Comparison of ENCODE assay signal across 14 cellular contexts in genomic region chr6:16473908-16474791, GRCh38.
DNase-seq lines count a peak whose midpoint lies in the region; ATAC-seq and TF ChIP-seq lines count a peak whose summit lies in the region.
"Had no signal": no experiment of that assay in that cellular context is flagged by ENCODE, and none has a peak within 500 bp of the region (broad histone marks: within the 10 kb centered on the region; RNA-seq: fewer than 3 reads in every experiment).

No MANE protein-coding gene starts in this region.

- TF ChIP-seq CTCF in GM12864 (IDR thresholded peaks at IDR 0.05; ENCODE audit: low read depth, low read length, missing control alignments), result no peak
- TF ChIP-seq CTCF in breast epithelium (IDR thresholded peaks at IDR 0.05), result no peak

- intact Hi-C loops in breast epithelium (cut with DNase I; ENCODE audit: low total_unique reads), result no loop called here
- intact Hi-C loops in sciatic nerve (cut with DNase I), result no loop called here

- H3K27me3 ChIP-seq in CD4-positive, CD25-positive, alpha-beta regulatory T cell (ENCODE audit: control insufficient read depth, insufficient read depth, low read length), result no peaks in the 10 kb centered on the region
- no peaks in the 10 kb centered on the region for H3K27me3 ChIP-seq in breast epithelium
- H3K27me3 ChIP-seq: cardiac muscle cell, MG63 had no signal

- peak overlapping the region; percentile 88 to 96 (median 91) for H3K27ac Mint-ChIP-seq in CD4-positive, CD25-positive, alpha-beta regulatory T cell
- peak overlapping the region; percentile 94 for H3K27ac Mint-ChIP-seq in T-helper 1 cell treated with Interleukin-12 subunit alpha and Interleukin-12 subunit beta and Interleukin-4 antibody, amounts not matched to agents 30 μg/mL and 1 μg/mL, for 36 hours

- peaks cover 76% of the 10 kb centered on the region for H3K4me1 ChIP-seq in CD4-positive, CD25-positive, alpha-beta regulatory T cell (ENCODE audit: control insufficient read depth, insufficient read depth, low read length, poor library complexity, severe bottlenecking)
- H3K4me1 ChIP-seq in breast epithelium, result no peaks in the 10 kb centered on the region
- H3K4me1 ChIP-seq: HAP-1 had no signal

- H3K9me3 Mint-ChIP-seq in CD4-positive, CD25-positive, alpha-beta regulatory T cell, result no peaks in the 10 kb centered on the region
- peaks cover 4% of the 10 kb centered on the region for H3K9me3 Mint-ChIP-seq in T-helper 1 cell treated with Interleukin-12 subunit alpha and Interleukin-12 subunit beta and Interleukin-4 antibody, amounts not matched to agents 30 μg/mL and 1 μg/mL, for 36 hours

- H3K4me1 Mint-ChIP-seq in CD4-positive, CD25-positive, alpha-beta regulatory T cell, result peaks cover 41 to 94% (median 66%) of the 10 kb centered on the region in 4 donors
- H3K4me1 Mint-ChIP-seq in T-helper 1 cell treated with Interleukin-12 subunit alpha and Interleukin-12 subunit beta and Interleukin-4 antibody, amounts not matched to agents 30 μg/mL and 1 μg/mL, for 36 hours (ENCODE audit: low read depth), result peaks cover 63% of the 10 kb centered on the region

- TF ChIP-seq POLR2A in breast epithelium (IDR thresholded peaks at IDR 0.05), result no peak

- peak; percentile 5 to 15 for ATAC-seq in CD4-positive, CD25-positive, alpha-beta regulatory T cell (ENCODE audit: low read depth in 2 of 2)
- no peak for ATAC-seq in sciatic nerve

- H3K27me3 Mint-ChIP-seq in CD4-positive, CD25-positive, alpha-beta regulatory T cell, result no peaks in the 10 kb centered on the region
- no peaks in the 10 kb centered on the region for H3K27me3 Mint-ChIP-seq in T-helper 1 cell treated with Interleukin-12 subunit alpha and Interleukin-12 subunit beta and Interleukin-4 antibody, amounts not matched to agents 30 μg/mL and 1 μg/mL, for 36 hours (ENCODE audit: low read depth)

- H3K4me3 Mint-ChIP-seq in CD4-positive, CD25-positive, alpha-beta regulatory T cell, result peak overlapping the region; percentile 51 to 73 (median 58)
- peak overlapping the region; percentile 35 for H3K4me3 Mint-ChIP-seq in T-helper 1 cell treated with Interleukin-12 subunit alpha and Interleukin-12 subunit beta and Interleukin-4 antibody, amounts not matched to agents 30 μg/mL and 1 μg/mL, for 36 hours

- peak in 2 of 3 donors; percentile 46 to 79 for DNase-seq in CD4-positive, CD25-positive, alpha-beta regulatory T cell
- DNase-seq in GM12864 (ENCODE audit: low read depth), result no peak
- peak; percentile 32 for DNase-seq in central memory CD4-positive, alpha-beta T cell
- DNase-seq in breast epithelium (ENCODE audit: low spot score in 2 of 2), result no peak
- no peak for DNase-seq in dedifferentiated amniotic fluid mesenchymal stem cell (ENCODE audit: extremely low spot score)
- no peak for DNase-seq in sciatic nerve (ENCODE audit: low spot score)
- DNase-seq in NCI-H82 (lab: John Stamatoyannopoulos, UW), result no peak
- DNase-seq: head of caudate nucleus, MG63, NCI-H2081, NCI-H748 treated with DMSO at 0.1 percent for 48 hours had no signal

- H3K27ac ChIP-seq in CD4-positive, CD25-positive, alpha-beta regulatory T cell (ENCODE audit: insufficient read depth, low read length, poor library complexity, severe bottlenecking), result peak overlapping the region; percentile 90
- no peak overlapping the region for H3K27ac ChIP-seq in breast epithelium

- peaks cover 11% of the 10 kb centered on the region for H3K36me3 Mint-ChIP-seq in CD4-positive, CD25-positive, alpha-beta regulatory T cell
- peaks cover 40% of the 10 kb centered on the region for H3K36me3 Mint-ChIP-seq in T-helper 1 cell treated with Interleukin-12 subunit alpha and Interleukin-12 subunit beta and Interleukin-4 antibody, amounts not matched to agents 30 μg/mL and 1 μg/mL, for 36 hours (ENCODE audit: low read depth)

- no peaks in the 10 kb centered on the region for H3K36me3 ChIP-seq in CD4-positive, CD25-positive, alpha-beta regulatory T cell (ENCODE audit: control insufficient read depth, insufficient read depth, low read length)
- no peaks in the 10 kb centered on the region for H3K36me3 ChIP-seq in breast epithelium
- H3K36me3 ChIP-seq: cardiac muscle cell, HAP-1, MG63 had no signal

- peak overlapping the region; percentile 69 for H3K4me3 ChIP-seq in CD4-positive, CD25-positive, alpha-beta regulatory T cell (ENCODE audit: low read depth, low read length)
- H3K4me3 ChIP-seq in GM12864 (ENCODE audit: low read depth, low read length) (peak overlapping the region; percentile 17; the same call in 1 of the 2 replicates), breast epithelium (no peak overlapping the region)
- H3K4me3 ChIP-seq: cardiac muscle cell, HAP-1, MG63 had no signal

- no peaks in the 10 kb centered on the region for H3K9me3 ChIP-seq in CD4-positive, CD25-positive, alpha-beta regulatory T cell (ENCODE audit: control insufficient read depth in 2 of 2, low read length in 2 of 2)
- H3K9me3 ChIP-seq in breast epithelium, result no peaks in the 10 kb centered on the region
- H3K9me3 ChIP-seq: HAP-1, MG63 had no signal

Comparison
In these comparisons a context has a peak if more than half of its experiments do, and no peak if none do; other contexts are left out.
1. DNase-seq: peak in CD4-positive, CD25-positive, alpha-beta regulatory T cell (2 of 3) and central memory CD4-positive, alpha-beta T cell (single experiment); none in GM12864 (single experiment), breast epithelium (0 of 2), dedifferentiated amniotic fluid mesenchymal stem cell (single experiment), sciatic nerve (single experiment) and NCI-H82 (single experiment).
2. H3K4me3 ChIP-seq: peak in CD4-positive, CD25-positive, alpha-beta regulatory T cell (single experiment) and GM12864 (single experiment); none in breast epithelium (0 of 3).